In genomic region chr3:144677118-144677517, GRCh38 we compare ENCODE assay signal across 1 cellular context.
TF ChIP-seq lines count a peak whose summit lies in the region.

No MANE protein-coding gene starts in this region.

TF ChIP-seq in H1, 55 proteins besides CTCF, POLR2A, EP300 and RAD21:
- no peak for TF ChIP-seq RXRA (IDR thresholded peaks at IDR 0.05; ENCODE audit: insufficient read depth, low read depth, low read length)
- TF ChIP-seq CHD2 (IDR thresholded peaks at IDR 0.05; ENCODE audit: low read length), result no peak
- TF ChIP-seq BRCA1 (IDR thresholded peaks at IDR 0.05; ENCODE audit: low read depth, low read length), result no peak
- TF ChIP-seq USF2 (IDR thresholded peaks at IDR 0.05; ENCODE audit: low read length), result no peak
- TF ChIP-seq NRF1 (IDR thresholded peaks at IDR 0.05; ENCODE audit: low read depth, low read length), result no peak
- no peak for TF ChIP-seq SUZ12 (IDR thresholded peaks at IDR 0.05; ENCODE audit: low read length)
- no peak for TF ChIP-seq ATF3 (IDR thresholded peaks at IDR 0.05; ENCODE audit: insufficient read depth, low read depth, low read length)
- TF ChIP-seq CREB1 (IDR thresholded peaks at IDR 0.05), result no peak
- no peak for TF ChIP-seq BCL11A (IDR thresholded peaks at IDR 0.05; ENCODE audit: low read depth in 2 of 2, low read length in 2 of 2)
- no peak for TF ChIP-seq MAX (IDR thresholded peaks at IDR 0.05)
- TF ChIP-seq HDAC2 (IDR thresholded peaks at IDR 0.05; ENCODE audit: borderline replicate concordance in 1 of 2, low read depth in 2 of 2, low read length in 2 of 2), result no peak
- no peak for TF ChIP-seq SRF (IDR thresholded peaks at IDR 0.05; ENCODE audit: low read depth, low read length)
- TF ChIP-seq SAP30 (IDR thresholded peaks at IDR 0.05; ENCODE audit: insufficient read depth, insufficient replicate concordance, low read length), result no peak
- no peak for TF ChIP-seq FOSL1 (IDR thresholded peaks at IDR 0.05; ENCODE audit: insufficient read depth, low read depth, low read length)
- no peak for TF ChIP-seq CHD7 (IDR thresholded peaks at IDR 0.05; ENCODE audit: insufficient replicate concordance, low read length)
- TF ChIP-seq TCF12 (IDR thresholded peaks at IDR 0.05; ENCODE audit: low read depth, low read length), result no peak
- no peak for TF ChIP-seq CBX5 (IDR thresholded peaks at IDR 0.05; ENCODE audit: low read depth, low read length)
TF ChIP-seq in H1: peak in this region for 0.
